In genomic region chr4:83252782-83253405, GRCh38 we compare ENCODE assay signal across 8 cellular contexts. TPM values are rescaled to one million over a fixed set of nuclear protein-coding genes. Genes with fewer than 3 reads are reported as not detected.
DNase-seq lines count a peak whose midpoint lies in the region; ATAC-seq and TF ChIP-seq lines count a peak whose summit lies in the region.

No MANE protein-coding gene starts in this region.

- H3K9me3 Mint-ChIP-seq in CD4-positive, alpha-beta T cell = no peaks in the 10 kb centered on the region

- no peak overlapping the region for H3K27ac ChIP-seq in CD4-positive, alpha-beta T cell (ENCODE audit: low read depth, low read length)
- H3K27ac ChIP-seq in MM.1S (ENCODE audit: low read length) = no peak overlapping the region
- H3K27ac ChIP-seq in heart left ventricle = no peak overlapping the region

- CTCF ChIA-PET in CD4-positive, alpha-beta T cell (lab: Charles Lee) = interaction anchor here (0.6 to 3.5 kb wide), 15 partner anchors 8 to 182 kb away, joined by 3 to 18 read pairs (median 4); partner anchors contain the start of gene COQ2

- H3K36me3 Mint-ChIP-seq in CD4-positive, alpha-beta T cell (ENCODE audit: low read depth) = no peaks in the 10 kb centered on the region

- peaks cover 25% of the 10 kb centered on the region for H3K4me1 ChIP-seq in MM.1S (ENCODE audit: low read length)
- H3K4me1 ChIP-seq in heart left ventricle = peaks cover 0 to 30% (median 0%) of the 10 kb centered on the region in 12 donors

- no peaks in the 10 kb centered on the region for H4K20me1 ChIP-seq in MM.1S (ENCODE audit: insufficient read depth, low read length)

- H3K9ac ChIP-seq in MM.1S (ENCODE audit: low read length) = no peak overlapping the region

- no peak overlapping the region for H2AFZ ChIP-seq in MM.1S (ENCODE audit: low read length)

- peak overlapping the region; percentile 53 for H3K27ac Mint-ChIP-seq in CD4-positive, alpha-beta T cell

- H3K4me1 Mint-ChIP-seq in CD4-positive, alpha-beta T cell (ENCODE audit: low read depth) = peaks cover 30% of the 10 kb centered on the region

- TF ChIP-seq POLR2A in heart left ventricle (IDR thresholded peaks at IDR 0.05) = no peak

- no peaks in the 10 kb centered on the region for H3K27me3 ChIP-seq in CD4-positive, alpha-beta T cell (ENCODE audit: control insufficient read depth, insufficient read depth, low read length)
- H3K27me3 ChIP-seq in MM.1S (replicated peaks; ENCODE audit: insufficient read depth, low read length) = no peaks in the 10 kb centered on the region
- H3K27me3 ChIP-seq in heart left ventricle = no peaks in the 10 kb centered on the region

- H3K9me3 ChIP-seq in CD4-positive, alpha-beta T cell (ENCODE audit: control insufficient read depth, low read length) = no peaks in the 10 kb centered on the region
- H3K9me3 ChIP-seq in MM.1S (replicated peaks; ENCODE audit: insufficient read depth, low read length) (no peaks in the 10 kb centered on the region), heart left ventricle (no peaks in the 10 kb centered on the region)

- H3K36me3 ChIP-seq in MM.1S (replicated peaks; ENCODE audit: insufficient read depth, low read length) (no peaks in the 10 kb centered on the region), heart left ventricle (no peaks in the 10 kb centered on the region)

- DNase-seq in CD4-positive, alpha-beta T cell = peak; percentile 52 to 77 (median 62)
- DNase-seq in MM.1S (peak; percentile 69), SIG-M5 treated with dmso at 0.1 percent for 504 hours (lab: John Stamatoyannopoulos, UW; ENCODE audit: unreplicated experiment) (peak; percentile 88), heart left ventricle (peak in 4 of 5 donors; percentile 45 to 59 (median 49)), amniotic stem cell (lab: John Stamatoyannopoulos, UW) (no peak)
- peak; percentile 54 for DNase-seq in activated effector memory CD4-positive, alpha-beta T cell treated with Interleukin-2 at 50 U/mL for 16 hours
- DNase-seq in stimulated activated CD4-positive, alpha-beta T cell treated with anti-CD3 and anti-CD28 coated beads, Interleukin-12 subunit alpha, Interleukin-12 subunit beta, amount 100 ng/mL, for 24 hours (ENCODE audit: low read depth in 2 of 2) = peak; percentile 31 to 52

- H3K9me2 ChIP-seq in MM.1S (replicated peaks; ENCODE audit: insufficient read depth, low read length) = no peaks in the 10 kb centered on the region

- POLR2A ChIA-PET in CD4-positive, alpha-beta T cell (lab: Charles Lee) = interaction anchor here (0.6 to 4.2 kb wide), 9 partner anchors 35 to 879 kb away, joined by 3 to 37 read pairs (median 4); partner anchors contain the start of genes HNRNPD and PLAC8

- no peak overlapping the region for H3K4me3 Mint-ChIP-seq in CD4-positive, alpha-beta T cell

- H3F3A ChIP-seq in MM.1S (ENCODE audit: insufficient read depth, low read length) = no peaks in the 10 kb centered on the region

- no peak overlapping the region for H3K4me3 ChIP-seq in MM.1S (ENCODE audit: low read length)
- no peak overlapping the region for H3K4me3 ChIP-seq in heart left ventricle

- intact Hi-C loops in CD4-positive, alpha-beta T cell (cut with DNase I, micrococcal nuclease) = loop anchor here (1.0 to 5.0 kb wide), 5 partner anchors 36 to 179 kb away; no protein-coding TSS in a partner anchor
- intact Hi-C loops in heart left ventricle (cut with DNase I) = loop anchor here in 3 of 10 donors (5.0 to 10.0 kb wide), 3 partner anchors 171 to 788 kb away; no protein-coding TSS in a partner anchor

- peak; percentile 79 for TF ChIP-seq CTCF in CD4-positive, alpha-beta T cell (IDR thresholded peaks at IDR 0.05)
- TF ChIP-seq CTCF in MM.1S (IDR thresholded peaks at IDR 0.05; ENCODE audit: low read length) = peak; percentile 90
- TF ChIP-seq CTCF in heart left ventricle (IDR thresholded peaks at IDR 0.05) = peak; percentile 24 to 72 (median 46)

- 40 to 49% (median 41%) methylated on average over 7 of the region's 7 CpGs for WGBS in heart left ventricle, 4 donors

- H3K27me3 Mint-ChIP-seq in CD4-positive, alpha-beta T cell = no peaks in the 10 kb centered on the region

- H3K79me2 ChIP-seq in MM.1S (ENCODE audit: low read length) = no peaks in the 10 kb centered on the region

- H3K4me2 ChIP-seq in MM.1S (ENCODE audit: low read depth, low read length) = no peak overlapping the region

- peak; percentile 98 for ATAC-seq in CD4-positive, alpha-beta T cell (ENCODE audit: poor library complexity)
- ATAC-seq in GM21360 (IDR thresholded peaks at IDR 0.05; ENCODE audit: unreplicated experiment) (peak; percentile 62), heart left ventricle (peak in 3 of 4 donors; percentile 49 to 58 (median 53))

RNA-seq across cellular contexts. Expression of gene COQ2, which starts 31.7 kb away (rescaled TPM):
- total RNA-seq in CD4-positive, alpha-beta T cell = 10 to 100 TPM in 1 of 2 experiments, 1 to 10 TPM in 1; 9.2 to 10.1 TPM
- total RNA-seq in heart left ventricle = 10 to 100 TPM; 18.0 to 26.3 (median 22.9) TPM
- 10 to 100 TPM; 10.4 to 16.4 TPM for polyA plus RNA-seq in heart left ventricle
